ENCODE assay signal across 2 cellular contexts in the genomic region with DNA sequence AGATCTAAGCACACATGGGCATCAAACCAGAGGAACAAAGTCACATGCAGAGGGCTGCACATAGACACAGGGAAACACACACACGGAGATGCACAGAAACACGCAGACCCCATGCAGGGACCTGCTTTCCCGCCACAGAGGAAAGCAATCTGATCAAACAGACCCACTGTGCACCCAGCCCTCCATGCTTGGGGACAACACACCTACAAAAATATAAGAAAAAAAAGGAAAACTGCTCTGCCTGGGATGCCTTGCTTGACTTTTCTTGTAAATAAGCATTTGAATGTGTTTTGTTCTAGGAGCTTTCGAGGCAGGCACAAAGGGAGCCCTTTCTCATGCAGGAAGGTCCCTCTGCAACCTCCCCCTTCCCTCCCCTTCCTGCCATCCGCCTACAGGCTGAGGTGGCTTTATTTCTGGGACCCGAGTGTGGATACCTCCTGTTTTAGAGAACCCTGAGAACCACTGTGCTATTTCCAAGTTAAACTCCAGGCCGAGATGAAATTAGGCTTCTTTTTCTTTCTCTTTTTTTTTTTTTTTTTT.
A peak's percentile ranks its signal among the peaks of the same experiment; 100 is the strongest.
TF ChIP-seq lines count a peak whose summit lies in the region.

No MANE protein-coding gene starts in this region.

TF ChIP-seq in HepG2, 621 proteins besides CTCF, POLR2A, EP300 and RAD21:
- TF ChIP-seq WIZ (CRISPR knock-in tag; IDR thresholded peaks at IDR 0.05) (no peak), ZNF446 (CRISPR knock-in tag; IDR thresholded peaks at IDR 0.05) (no peak), SP140L (CRISPR knock-in tag; IDR thresholded peaks at IDR 0.05; ENCODE audit: borderline replicate concordance) (no peak)

TF ChIP-seq in WTC11, 78 proteins besides CTCF, POLR2A, EP300 and RAD21:
- peak; percentile 21; the same call in 1 of the 2 replicates for TF ChIP-seq FOXK1 (CRISPR knock-in tag; IDR thresholded peaks at IDR 0.05)
- no peak for TF ChIP-seq ZNF532 (CRISPR knock-in tag; IDR thresholded peaks at IDR 0.05; ENCODE audit: borderline replicate concordance)
- 0 out of 2 replicates have a peak, but pooled peaks have one; percentile 6 for TF ChIP-seq MAX (CRISPR knock-in tag; IDR thresholded peaks at IDR 0.05)
- no peak for TF ChIP-seq ZBTB21 (CRISPR knock-in tag; IDR thresholded peaks at IDR 0.05; ENCODE audit: borderline replicate concordance)
- TF ChIP-seq HMGA2 (CRISPR knock-in tag; IDR thresholded peaks at IDR 0.05): no peak
- 0 out of 2 replicates have a peak, but pooled peaks have one; percentile 54 for TF ChIP-seq CREM (CRISPR knock-in tag; IDR thresholded peaks at IDR 0.05)
- TF ChIP-seq, protein P1, sequence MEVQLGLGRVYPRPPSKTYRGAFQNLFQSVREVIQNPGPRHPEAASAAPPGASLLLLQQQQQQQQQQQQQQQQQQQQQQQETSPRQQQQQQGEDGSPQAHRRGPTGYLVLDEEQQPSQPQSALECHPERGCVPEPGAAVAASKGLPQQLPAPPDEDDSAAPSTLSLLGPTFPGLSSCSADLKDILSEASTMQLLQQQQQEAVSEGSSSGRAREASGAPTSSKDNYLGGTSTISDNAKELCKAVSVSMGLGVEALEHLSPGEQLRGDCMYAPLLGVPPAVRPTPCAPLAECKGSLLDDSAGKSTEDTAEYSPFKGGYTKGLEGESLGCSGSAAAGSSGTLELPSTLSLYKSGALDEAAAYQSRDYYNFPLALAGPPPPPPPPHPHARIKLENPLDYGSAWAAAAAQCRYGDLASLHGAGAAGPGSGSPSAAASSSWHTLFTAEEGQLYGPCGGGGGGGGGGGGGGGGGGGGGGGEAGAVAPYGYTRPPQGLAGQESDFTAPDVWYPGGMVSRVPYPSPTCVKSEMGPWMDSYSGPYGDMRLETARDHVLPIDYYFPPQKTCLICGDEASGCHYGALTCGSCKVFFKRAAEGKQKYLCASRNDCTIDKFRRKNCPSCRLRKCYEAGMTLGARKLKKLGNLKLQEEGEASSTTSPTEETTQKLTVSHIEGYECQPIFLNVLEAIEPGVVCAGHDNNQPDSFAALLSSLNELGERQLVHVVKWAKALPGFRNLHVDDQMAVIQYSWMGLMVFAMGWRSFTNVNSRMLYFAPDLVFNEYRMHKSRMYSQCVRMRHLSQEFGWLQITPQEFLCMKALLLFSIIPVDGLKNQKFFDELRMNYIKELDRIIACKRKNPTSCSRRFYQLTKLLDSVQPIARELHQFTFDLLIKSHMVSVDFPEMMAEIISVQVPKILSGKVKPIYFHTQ (CRISPR knock-in tag; IDR thresholded peaks at IDR 0.05): no peak
- no peak for TF ChIP-seq TEAD1 (CRISPR knock-in tag; IDR thresholded peaks at IDR 0.05)
- TF ChIP-seq IRF2 (CRISPR knock-in tag; IDR thresholded peaks at IDR 0.05; ENCODE audit: borderline replicate concordance, low read depth): no peak
- 0 out of 2 replicates have a peak, but pooled peaks have one; percentile 46 for TF ChIP-seq ZNF232 (CRISPR knock-in tag; IDR thresholded peaks at IDR 0.05)
- peak; percentile 59 for TF ChIP-seq SP1 (CRISPR knock-in tag; conservative IDR thresholded peaks at IDR 0.05)
- no peak for TF ChIP-seq TP53 (CRISPR knock-in tag; IDR thresholded peaks at IDR 0.05)
